21 cellular contexts compared by ENCODE assay signal in genomic region chr12:75994069-75994740, GRCh38. TPM values are rescaled to one million over a fixed set of nuclear protein-coding genes. Genes with fewer than 3 reads are reported as not detected.
DNase-seq lines count a peak whose midpoint lies in the region; ATAC-seq lines count a peak whose summit lies in the region.
"Had no signal": no experiment of that assay in that cellular context is flagged by ENCODE, and none has a peak within 500 bp of the region (broad histone marks: within the 10 kb centered on the region; RNA-seq: fewer than 3 reads in every experiment).

No MANE protein-coding gene starts in this region.

- no peak for ATAC-seq in T-helper 17 cell
- ATAC-seq in stimulated activated naive CD8-positive, alpha-beta T cell treated with anti-CD3 and anti-CD28 coated beads, Interleukin-15, amount 100 ng/mL, for 72 hours, result peak; percentile 83
- ATAC-seq in HG03460 (IDR thresholded peaks at IDR 0.05; ENCODE audit: unreplicated experiment), result no peak
- ATAC-seq: GM23338, upper lobe of right lung had no signal

- H3K4me3 Mint-ChIP-seq in T-helper 17 cell, result no peak overlapping the region
- H3K4me3 Mint-ChIP-seq in stimulated activated naive CD8-positive, alpha-beta T cell treated with anti-CD3 and anti-CD28 coated beads, Interleukin-15, amount 100 ng/mL, for 72 hours, result no peak overlapping the region
- H3K4me3 Mint-ChIP-seq: activated B cell treated with CpG ODN at 0.5 μM for 24 hours; CD8-positive, alpha-beta memory T cell; GM23338 had no signal

- H3K9me3 Mint-ChIP-seq in stimulated activated naive CD8-positive, alpha-beta T cell treated with anti-CD3 and anti-CD28 coated beads, Interleukin-15, amount 100 ng/mL, for 72 hours, result peaks cover under 1 to 7% of the 10 kb centered on the region in 2 donors
- H3K9me3 Mint-ChIP-seq: activated B cell treated with CpG ODN at 0.5 μM for 24 hours; CD8-positive, alpha-beta memory T cell; GM23338 had no signal

- no peaks in the 10 kb centered on the region for H3K36me3 Mint-ChIP-seq in T-helper 17 cell (ENCODE audit: low read depth)
- H3K36me3 Mint-ChIP-seq: CD8-positive, alpha-beta memory T cell had no signal

- no peaks in the 10 kb centered on the region for H3K9me3 ChIP-seq in T-helper 17 cell (ENCODE audit: control insufficient read depth, low read length, poor library complexity, severe bottlenecking)
- H3K9me3 ChIP-seq: SK-N-SH, upper lobe of right lung had no signal

- peaks cover 9% of the 10 kb centered on the region for H3K27me3 Mint-ChIP-seq in T-helper 17 cell
- H3K27me3 Mint-ChIP-seq in stimulated activated naive CD8-positive, alpha-beta T cell treated with anti-CD3 and anti-CD28 coated beads, Interleukin-15, amount 100 ng/mL, for 72 hours, result peaks cover 8% of the 10 kb centered on the region

- peaks cover 5% of the 10 kb centered on the region for H3K4me1 Mint-ChIP-seq in T-helper 17 cell
- H3K4me1 Mint-ChIP-seq in stimulated activated naive CD8-positive, alpha-beta T cell treated with anti-CD3 and anti-CD28 coated beads, Interleukin-15, amount 100 ng/mL, for 72 hours, result peaks cover 46% of the 10 kb centered on the region
- H3K4me1 Mint-ChIP-seq: activated B cell treated with CpG ODN at 0.5 μM for 24 hours had no signal

- peak overlapping the region; percentile 4 for H3K27ac ChIP-seq in epithelial cell of prostate
- H3K27ac ChIP-seq: upper lobe of right lung had no signal

- H3K27ac Mint-ChIP-seq in T-helper 17 cell, result peak overlapping the region; percentile 65
- H3K27ac Mint-ChIP-seq in stimulated activated naive CD8-positive, alpha-beta T cell treated with anti-CD3 and anti-CD28 coated beads, Interleukin-15, amount 100 ng/mL, for 72 hours, result peak overlapping the region in 1 of 2 donors; percentile 3
- H3K27ac Mint-ChIP-seq: activated B cell treated with CpG ODN at 0.5 μM for 24 hours, GM23338 had no signal

- DNase-seq in stimulated activated CD4-positive, alpha-beta T cell treated with anti-CD3 and anti-CD28 coated beads, Interleukin-15, amount 100 ng/mL, for 24 hours, result peak; percentile 31
- no peak for DNase-seq in stimulated activated CD4-positive, alpha-beta T cell treated with anti-CD3 and anti-CD28 coated beads, Interleukin-4, amount 100 ng/mL, for 4 hours
- DNase-seq in T-helper 17 cell (no peak), epithelial cell of prostate (ENCODE audit: low read depth, low spot score) (no peak), NCI-H1105 (lab: John Stamatoyannopoulos, UW) (no peak)
- peak; percentile 13 to 39 for DNase-seq in stimulated activated naive CD8-positive, alpha-beta T cell treated with anti-CD3 and anti-CD28 coated beads, Interleukin-15, amount 100 ng/mL, for 72 hours
- DNase-seq: activated B cell treated with CpG ODN at 0.5 μM for 24 hours; activated CD8-positive, alpha-beta memory T cell treated with anti-CD3 and anti-CD28 coated beads, Interleukin-2, amount 50 U/mL, for 4 hours; AML-193; CD8-positive, alpha-beta memory T cell; cortex of kidney; DMS79 treated with DMSO at 0.1 percent for 48 hours; glutamatergic neuron; midbrain; NCI-H1092; NCI-H2081; SK-N-SH; T-helper 9 cell; upper lobe of right lung had no signal

RNA-seq across cellular contexts. Expression of gene PHLDA1, which starts 37.4 kb away (rescaled TPM):
- 10 to 100 TPM; 22.2 to 23.6 TPM for total RNA-seq in T-helper 17 cell

Comparison
In these comparisons a context has a peak if more than half of its experiments do, and no peak if none do; other contexts are left out.
1. DNase-seq: peak in stimulated activated CD4-positive, alpha-beta T cell treated with anti-CD3 and anti-CD28 coated beads, Interleukin-15, amount 100 ng/mL, for 24 hours (single experiment) and stimulated activated naive CD8-positive, alpha-beta T cell treated with anti-CD3 and anti-CD28 coated beads, Interleukin-15, amount 100 ng/mL, for 72 hours (2 of 2); none in stimulated activated CD4-positive, alpha-beta T cell treated with anti-CD3 and anti-CD28 coated beads, Interleukin-4, amount 100 ng/mL, for 4 hours (0 of 2), T-helper 17 cell (0 of 3), epithelial cell of prostate (single experiment) and NCI-H1105 (single experiment).